9 cellular contexts compared by ENCODE assay signal in the genomic region with DNA sequence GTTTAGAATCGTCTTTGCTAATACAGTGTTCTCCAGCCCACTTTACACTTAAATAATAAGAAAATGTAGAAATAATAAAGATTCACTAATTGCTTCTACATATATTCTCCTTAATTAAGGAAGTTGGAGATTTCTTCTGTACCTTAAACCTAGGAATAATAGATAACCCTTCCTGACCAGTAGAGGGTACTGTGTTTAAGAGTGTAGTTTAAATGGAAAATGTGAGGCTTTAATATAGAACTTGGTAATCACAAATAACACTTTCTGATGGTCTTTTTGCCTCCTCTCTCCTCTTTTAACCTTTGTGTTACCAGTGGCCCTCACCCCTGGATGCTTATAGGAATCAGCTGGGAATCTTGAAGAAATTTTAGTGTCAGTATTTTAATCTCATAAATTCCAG. TPM values are rescaled to one million over a fixed set of nuclear protein-coding genes. Genes with fewer than 3 reads are reported as not detected.
DNase-seq lines count a peak whose midpoint lies in the region; ATAC-seq and TF ChIP-seq lines count a peak whose summit lies in the region.
"Had no signal": no experiment of that assay in that cellular context is flagged by ENCODE, and none has a peak within 500 bp of the region (broad histone marks: within the 10 kb centered on the region; RNA-seq: fewer than 3 reads in every experiment).

No MANE protein-coding gene starts in this region.

- H3K27ac ChIP-seq in endodermal cell (ENCODE audit: low read depth, low read length) = no peak overlapping the region
- no peak overlapping the region for H3K27ac ChIP-seq in sigmoid colon

- H3K9me3 ChIP-seq in endodermal cell (ENCODE audit: control insufficient read depth, low read length) (no peaks in the 10 kb centered on the region), sigmoid colon (no peaks in the 10 kb centered on the region)

- no peak overlapping the region for H3K4me3 ChIP-seq in endodermal cell (ENCODE audit: low read length)
- no peak overlapping the region for H3K4me3 ChIP-seq in sigmoid colon

- no peak for TF ChIP-seq EP300 in sigmoid colon (IDR thresholded peaks at IDR 0.05)

- no peak overlapping the region for H3K9ac ChIP-seq in endodermal cell (ENCODE audit: extremely low read depth, low read length, poor library complexity, severe bottlenecking)

- TF ChIP-seq POLR2A in sigmoid colon (IDR thresholded peaks at IDR 0.05) = no peak

- H3K4me1 ChIP-seq in endodermal cell (ENCODE audit: control insufficient read depth, insufficient read depth, low read length) (no peaks in the 10 kb centered on the region), sigmoid colon (no peaks in the 10 kb centered on the region)

- intact Hi-C loops in sigmoid colon (cut with DNase I) = no loop called here

- no peak overlapping the region for H3K4me3 Mint-ChIP-seq in endodermal cell
- H3K4me3 Mint-ChIP-seq: CD8-positive, alpha-beta memory T cell had no signal

- H3K36me3 Mint-ChIP-seq in endodermal cell (ENCODE audit: low read depth) = peaks cover 26% of the 10 kb centered on the region

- ATAC-seq in HG03521 (IDR thresholded peaks at IDR 0.05; ENCODE audit: unreplicated experiment) = no peak

- WGBS in endodermal cell (ENCODE audit: insufficient coverage in 1 of 2, insufficient read length in 1 of 2), 2 experiments = no CpG with 5 or more reads among the region's 1 CpG
- 78 to 97% methylated on average over 1 of the region's 1 CpG for WGBS in sigmoid colon, 2 donors

- TF ChIP-seq CTCF in endodermal cell (conservative IDR thresholded peaks at IDR 0.05) (peak; percentile 71), sigmoid colon (IDR thresholded peaks at IDR 0.05) (peak in 2 of 4 experiments; percentile 17 to 22)

- no peaks in the 10 kb centered on the region for H3K9me3 Mint-ChIP-seq in endodermal cell
- H3K9me3 Mint-ChIP-seq: CD8-positive, alpha-beta memory T cell had no signal

- H3K27me3 ChIP-seq in endodermal cell (ENCODE audit: control insufficient read depth, insufficient read depth, low read length, poor library complexity, severe bottlenecking) = no peaks in the 10 kb centered on the region
- no peaks in the 10 kb centered on the region for H3K27me3 ChIP-seq in sigmoid colon

- no peak overlapping the region for H3K27ac Mint-ChIP-seq in endodermal cell

- H3K27me3 Mint-ChIP-seq in endodermal cell (ENCODE audit: insufficient read depth) = no peaks in the 10 kb centered on the region
- H3K27me3 Mint-ChIP-seq: CD8-positive, alpha-beta memory T cell had no signal

- H3K36me3 ChIP-seq in endodermal cell (ENCODE audit: control insufficient read depth, insufficient read depth, low read length) (peaks cover 57% of the 10 kb centered on the region), sigmoid colon (peaks cover 10 to 58% (median 25%) of the 10 kb centered on the region in 4 donors)

- H3K4me1 Mint-ChIP-seq in endodermal cell = peaks cover 3% of the 10 kb centered on the region
- H3K4me1 Mint-ChIP-seq: CD8-positive, alpha-beta memory T cell had no signal

- DNase-seq in NCI-H510A treated with DMSO at 0.1 percent for 48 hours (lab: John Stamatoyannopoulos, UW) (peak; percentile 0), NCI-H510A (lab: John Stamatoyannopoulos, UW) (no peak), NCI-H69 (lab: John Stamatoyannopoulos, UW) (peak; percentile 0), endodermal cell (no peak), renal cortical epithelial cell (ENCODE audit: low read depth) (peak; percentile 48), D341Med (ENCODE audit: low spot score) (no peak), sigmoid colon (no peak)
- DNase-seq: CD8-positive, alpha-beta memory T cell had no signal

RNA-seq across cellular contexts. Expression of gene POMP, which starts 20.7 kb away (rescaled TPM):
- 10 to 100 TPM; 88.8 to 95.4 TPM for total RNA-seq in endodermal cell
- polyA plus RNA-seq in endodermal cell (2013, experiment 1 of 2) = 95.9 TPM
- polyA plus RNA-seq in endodermal cell (2013, experiment 2 of 2) = 94.3 TPM
- 102 and 204 TPM in 2 replicates for total RNA-seq in renal cortical epithelial cell
- total RNA-seq in sigmoid colon = 10 to 100 TPM; 38.6 to 96.4 (median 66.7) TPM
- 100 to 1,000 TPM; 101 to 163 (median 135) TPM for polyA plus RNA-seq in sigmoid colon

RNA-seq across cellular contexts. Expression of gene SLC46A3, which starts 39.1 kb away (rescaled TPM):
- total RNA-seq in endodermal cell (1 to 10 TPM; 1.8 to 2.9 TPM), renal cortical epithelial cell (8.5 and 22.1 TPM in 2 replicates), sigmoid colon (10 to 100 TPM; 14.1 to 18.2 (median 15.1) TPM)
- polyA plus RNA-seq in endodermal cell (2013, experiment 1 of 2) = 1.6 TPM
- 2.2 TPM for polyA plus RNA-seq in endodermal cell (2013, experiment 2 of 2)
- polyA plus RNA-seq in sigmoid colon = 10 to 100 TPM in 1 of 3 donors, 1 to 10 TPM in 2; 6.7 to 25.6 (median 9.6) TPM

Comparison
In these comparisons a context has a peak if more than half of its experiments do, and no peak if none do; other contexts are left out.
1. DNase-seq: peak in NCI-H510A treated with DMSO at 0.1 percent for 48 hours (single experiment), NCI-H69 (single experiment) and renal cortical epithelial cell (single experiment); none in NCI-H510A (single experiment), endodermal cell (single experiment), D341Med (single experiment) and sigmoid colon (single experiment).